In genomic region chr4:26822546-26822945, GRCh38 we compare ENCODE assay signal across 8 cellular contexts. TPM values are rescaled to one million over a fixed set of nuclear protein-coding genes. Genes with fewer than 3 reads are reported as not detected.
DNase-seq lines count a peak whose midpoint lies in the region; ATAC-seq and TF ChIP-seq lines count a peak whose summit lies in the region.

No MANE protein-coding gene starts in this region.

- peak overlapping the region; percentile 58 to 91 (median 80) for H3K27ac Mint-ChIP-seq in immature natural killer cell

- in situ Hi-C loops in brain microvascular endothelial cell (cut with HindIII; ENCODE audit: low pct_ligation_motif_present, low sequenced_read_pairs) = no loop called here

- TF ChIP-seq CTCF in brain microvascular endothelial cell (IDR thresholded peaks at IDR 0.05; ENCODE audit: low read depth, low read length, missing control alignments) (no peak), coronary artery (IDR thresholded peaks at IDR 0.05) (no peak)

- ATAC-seq in GM18498 (IDR thresholded peaks at IDR 0.05; ENCODE audit: unreplicated experiment) (peak; percentile 60), GM21526 (IDR thresholded peaks at IDR 0.05; ENCODE audit: low FRiP score, unreplicated experiment) (peak; percentile 41), HG03558 (IDR thresholded peaks at IDR 0.05; ENCODE audit: extremely low read depth, unreplicated experiment) (peak; percentile 36)

- H3K27me3 ChIP-seq in brain microvascular endothelial cell (replicated peaks) = no peaks in the 10 kb centered on the region

- peaks cover 0 to 5% (median 3%) of the 10 kb centered on the region in 6 donors for H3K9me3 Mint-ChIP-seq in immature natural killer cell

- H3K4me3 ChIP-seq in brain microvascular endothelial cell (ENCODE audit: low read depth, low read length) = no peak overlapping the region
- no peak overlapping the region for H3K4me3 ChIP-seq in coronary artery

- H3K36me3 Mint-ChIP-seq in immature natural killer cell = peaks cover 3 to 7% (median 4%) of the 10 kb centered on the region in 3 donors

- peaks cover 34 to 42% of the 10 kb centered on the region in 2 donors for H3K4me1 Mint-ChIP-seq in immature natural killer cell

- DNase-seq in immature natural killer cell = peak; percentile 21 to 32 (median 26)
- no peak for DNase-seq in HuH-7 (ENCODE audit: low spot score)
- DNase-seq in brain microvascular endothelial cell = no peak
- DNase-seq in coronary artery (ENCODE audit: low spot score) = no peak
- no peak for DNase-seq in stimulated activated CD4-positive, alpha-beta T cell treated with anti-CD3 and anti-CD28 coated beads, Interleukin-15, amount 100 ng/mL, for 24 hours

- peaks cover 0 to 6% (median 3%) of the 10 kb centered on the region in 3 donors for H3K27me3 Mint-ChIP-seq in immature natural killer cell (ENCODE audit: low read depth in 3 of 3)

- peak overlapping the region; percentile 26 to 86 (median 76) for H3K4me3 Mint-ChIP-seq in immature natural killer cell

- no peak overlapping the region for H3K27ac ChIP-seq in brain microvascular endothelial cell
- H3K27ac ChIP-seq in coronary artery = no peak overlapping the region

- H3K36me3 ChIP-seq in brain microvascular endothelial cell (replicated peaks) = no peaks in the 10 kb centered on the region

RNA-seq across cellular contexts. Expression of gene STIM2, which starts 38.1 kb away (rescaled TPM):
- polyA plus RNA-seq in immature natural killer cell = 10 to 100 TPM; 19.1 to 38.1 (median 24.6) TPM

Comparison
In these comparisons a context has a peak if more than half of its experiments do, and no peak if none do; other contexts are left out.
1. DNase-seq: peak in immature natural killer cell (3 of 3); none in HuH-7 (single experiment), brain microvascular endothelial cell (single experiment), coronary artery (single experiment) and stimulated activated CD4-positive, alpha-beta T cell treated with anti-CD3 and anti-CD28 coated beads, Interleukin-15, amount 100 ng/mL, for 24 hours (single experiment).
2. Peak in every context shown above with its lines, with median percentiles within 50 percentile points of each other: ATAC-seq.